11 cellular contexts compared by ENCODE assay signal in the genomic region with DNA sequence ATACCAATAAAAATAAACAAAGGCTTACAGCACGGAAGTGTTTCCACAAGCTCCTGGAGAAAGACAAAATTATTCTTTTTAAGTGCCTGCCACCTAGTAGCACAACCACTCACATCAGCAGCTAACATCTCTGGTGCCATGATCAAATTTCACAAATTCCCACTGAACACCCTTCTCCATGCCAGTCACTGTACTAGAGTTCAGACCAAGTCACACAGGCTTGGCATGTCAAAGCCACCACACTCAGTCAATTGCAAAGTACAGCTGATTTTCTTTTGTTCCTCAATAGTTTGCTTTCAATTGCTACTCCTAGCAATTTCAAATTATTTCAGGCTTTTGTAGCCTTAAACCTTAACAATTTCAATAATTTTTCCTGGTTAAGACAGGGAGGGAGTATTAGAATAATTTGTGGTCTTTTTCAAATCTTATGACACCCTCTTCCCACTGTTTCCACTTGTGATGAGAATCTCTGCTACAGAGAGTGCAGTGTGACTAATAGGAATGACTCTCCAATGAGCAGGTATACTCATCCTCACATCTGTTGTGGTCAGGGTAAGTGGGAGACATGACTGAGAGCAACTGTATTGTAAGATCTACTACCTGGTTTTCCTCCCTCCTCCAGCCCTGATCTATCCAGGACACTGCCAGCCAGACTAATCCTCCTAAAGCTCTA. TPM values are rescaled to one million over a fixed set of nuclear protein-coding genes. Genes with fewer than 3 reads are reported as not detected.
DNase-seq lines count a peak whose midpoint lies in the region; TF ChIP-seq lines count a peak whose summit lies in the region.
"Had no signal": no experiment of that assay in that cellular context is flagged by ENCODE, and none has a peak within 500 bp of the region (broad histone marks: within the 10 kb centered on the region; RNA-seq: fewer than 3 reads in every experiment).

No MANE protein-coding gene starts in this region.

- no peaks in the 10 kb centered on the region for H3K79me1 ChIP-seq in trophoblast cell (ENCODE audit: low read length)

- H3K4me1 ChIP-seq in trophoblast cell (ENCODE audit: control insufficient read depth in 1 of 2, insufficient read depth in 2 of 2, low read length in 2 of 2), result peaks cover 0 to 5% of the 10 kb centered on the region in 2 experiments

- H3K4me1 Mint-ChIP-seq in T-helper 1 cell treated with Interleukin-12 subunit alpha and Interleukin-12 subunit beta and Interleukin-4 antibody, amounts not matched to agents 30 μg/mL and 1 μg/mL, for 36 hours (ENCODE audit: low read depth), result peaks cover 16% of the 10 kb centered on the region

- no peak overlapping the region for H3K4ac ChIP-seq in trophoblast cell (ENCODE audit: low read depth, low read length)

- no peak overlapping the region for H4K12ac ChIP-seq in trophoblast cell (ENCODE audit: low read depth, low read length)

- TF ChIP-seq CTCF in astrocyte of the spinal cord (IDR thresholded peaks at IDR 0.05; ENCODE audit: low read depth, low read length), result no peak

- H3K27me3 Mint-ChIP-seq in T-helper 1 cell treated with Interleukin-12 subunit alpha and Interleukin-12 subunit beta and Interleukin-4 antibody, amounts not matched to agents 30 μg/mL and 1 μg/mL, for 36 hours (ENCODE audit: low read depth), result no peaks in the 10 kb centered on the region

- H3K36me3 Mint-ChIP-seq in T-helper 1 cell treated with Interleukin-12 subunit alpha and Interleukin-12 subunit beta and Interleukin-4 antibody, amounts not matched to agents 30 μg/mL and 1 μg/mL, for 36 hours (ENCODE audit: low read depth), result peaks cover 39% of the 10 kb centered on the region

- peak overlapping the region; percentile 9 for H3K27ac ChIP-seq in trophoblast cell (ENCODE audit: low read depth, low read length)

- peaks cover 8 to 9% of the 10 kb centered on the region in 2 experiments for H3K36me3 ChIP-seq in trophoblast cell (ENCODE audit: control insufficient read depth in 1 of 2, insufficient read depth in 2 of 2, low read length in 2 of 2)

- H3K9me3 Mint-ChIP-seq in T-helper 1 cell treated with Interleukin-12 subunit alpha and Interleukin-12 subunit beta and Interleukin-4 antibody, amounts not matched to agents 30 μg/mL and 1 μg/mL, for 36 hours, result no peaks in the 10 kb centered on the region

- no peak overlapping the region for H3K18ac ChIP-seq in trophoblast cell (ENCODE audit: low read length)

- no peaks in the 10 kb centered on the region for H3K27me3 ChIP-seq in trophoblast cell (ENCODE audit: insufficient read depth, low read length)

- no peaks in the 10 kb centered on the region for H3K9me3 ChIP-seq in trophoblast cell (ENCODE audit: insufficient read depth, low read depth, low read length)

- no peak overlapping the region for H4K8ac ChIP-seq in trophoblast cell (ENCODE audit: low read depth, low read length)

- H2AFZ ChIP-seq in trophoblast cell (ENCODE audit: insufficient read depth, low read length, poor library complexity), result no peak overlapping the region

- DNase-seq in T-helper 1 cell, result no peak
- DNase-seq in HT1080 (ENCODE audit: low read depth), result peak; percentile 95
- DNase-seq in astrocyte of the spinal cord (ENCODE audit: low read depth, low spot score), result peak; percentile 74
- peak; percentile 17 to 42 for DNase-seq in trophoblast cell
- DNase-seq in RPMI8226, result no peak
- no peak for DNase-seq in pons (ENCODE audit: low spot score)
- no peak for DNase-seq in Ammon's horn (ENCODE audit: low spot score)
- DNase-seq: activated CD4-positive, alpha-beta T cell treated with anti-CD3 and anti-CD28 coated beads, Interleukin-2, amount 50 U/mL, for 48 hours; effector CD4-positive, alpha-beta T cell; NCI-H446 had no signal

- no peak overlapping the region for H3K4me3 Mint-ChIP-seq in T-helper 1 cell treated with Interleukin-12 subunit alpha and Interleukin-12 subunit beta and Interleukin-4 antibody, amounts not matched to agents 30 μg/mL and 1 μg/mL, for 36 hours

- no peak overlapping the region for H2BK12ac ChIP-seq in trophoblast cell (ENCODE audit: low read length)

- H4K91ac ChIP-seq in trophoblast cell (ENCODE audit: low read depth, low read length), result no peak overlapping the region

- no peak overlapping the region for H3K23ac ChIP-seq in trophoblast cell (ENCODE audit: low read length)

- no peak overlapping the region for H3K4me2 ChIP-seq in trophoblast cell (ENCODE audit: low read length)

- H2BK5ac ChIP-seq in trophoblast cell (ENCODE audit: low read depth, low read length, poor library complexity), result no peak overlapping the region

- H3K4me3 ChIP-seq in astrocyte of the spinal cord (ENCODE audit: low read depth, low read length) (no peak overlapping the region), trophoblast cell (ENCODE audit: low read depth, low read length) (no peak overlapping the region)

- no peaks in the 10 kb centered on the region for H3K79me2 ChIP-seq in trophoblast cell (ENCODE audit: control insufficient read depth, insufficient read depth, low read length, poor library complexity)

- in situ Hi-C loops in astrocyte of the spinal cord (cut with HindIII; ENCODE audit: low sequenced_read_pairs), result no loop called here

- H2AK5ac ChIP-seq in trophoblast cell (ENCODE audit: low read length), result no peak overlapping the region

- no peak overlapping the region for H2BK120ac ChIP-seq in trophoblast cell (ENCODE audit: insufficient read depth, low read length, poor library complexity)

- WGBS in trophoblast cell (ENCODE audit: extremely low coverage, insufficient coverage, insufficient read length), result no CpG with 5 or more reads among the region's 1 CpG

- no peak overlapping the region for H3K14ac ChIP-seq in trophoblast cell (ENCODE audit: low read length)

- peak overlapping the region; percentile 0 for H3K27ac Mint-ChIP-seq in T-helper 1 cell treated with Interleukin-12 subunit alpha and Interleukin-12 subunit beta and Interleukin-4 antibody, amounts not matched to agents 30 μg/mL and 1 μg/mL, for 36 hours

- H3K9ac ChIP-seq in trophoblast cell (ENCODE audit: low read length), result no peak overlapping the region

RNA-seq across cellular contexts. Expression of a gene that starts 46.2 kb away (rescaled TPM):
- 95.6 and 141 TPM in 2 replicates for total RNA-seq in HT1080 (2014; rRNA removed; shearing (Covaris generic))
- polyA plus RNA-seq in HT1080 (2015; cell fraction: cytosol; rRNA removed), result 106 and 126 TPM in 2 replicates
- 68.2 and 82.3 TPM in 2 replicates for polyA plus RNA-seq in HT1080 (2015; cell fraction: nucleus; rRNA removed)
- polyA plus RNA-seq in trophoblast cell (2013), result 37.7 and 40.3 TPM in 2 replicates

Comparison
In these comparisons a context has a peak if more than half of its experiments do, and no peak if none do; other contexts are left out.
1. DNase-seq: peak in HT1080 (single experiment), astrocyte of the spinal cord (single experiment) and trophoblast cell (2 of 2); none in T-helper 1 cell (0 of 5), RPMI8226 (single experiment), pons (single experiment) and Ammon's horn (single experiment).